Comparison of ENCODE assay signal across 19 cellular contexts in genomic region chr5:14716755-14717752, GRCh38. TPM values are rescaled to one million over a fixed set of nuclear protein-coding genes. Genes with fewer than 3 reads are reported as not detected.
DNase-seq lines count a peak whose midpoint lies in the region; ATAC-seq, FAIRE-seq and TF ChIP-seq lines count a peak whose summit lies in the region.
"Had no signal": no experiment of that assay in that cellular context is flagged by ENCODE, and none has a peak within 500 bp of the region (broad histone marks: within the 10 kb centered on the region; RNA-seq: fewer than 3 reads in every experiment).

No MANE protein-coding gene starts in this region.

- H3K27ac ChIP-seq in breast epithelium (no peak overlapping the region), HepG2 (ENCODE audit: extremely low read length, insufficient read depth, low read length) (no peak overlapping the region), small intestine (ENCODE audit: low read depth in 1 of 2, low read length in 1 of 2) (no peak overlapping the region)
- H3K27ac ChIP-seq: heart left ventricle, testis had no signal

- H3K9me3 Mint-ChIP-seq in MCF 10A (ENCODE audit: unreplicated experiment) = no peaks in the 10 kb centered on the region
- no peaks in the 10 kb centered on the region for H3K9me3 Mint-ChIP-seq in activated CD4-positive, alpha-beta memory T cell treated with anti-CD3 and anti-CD28 coated beads for 36 hours
- H3K9me3 Mint-ChIP-seq in stimulated activated naive CD8-positive, alpha-beta T cell treated with anti-CD3 and anti-CD28 coated beads, Interleukin-15, amount 100 ng/mL, for 72 hours = no peaks in the 10 kb centered on the region

- TF ChIP-seq CTCF in MCF 10A (IDR thresholded peaks at IDR 0.05; ENCODE audit: unreplicated experiment) (no peak), breast epithelium (IDR thresholded peaks at IDR 0.05) (no peak), HepG2 (CRISPR knock-in tag; IDR thresholded peaks at IDR 0.05) (no peak)

- H3K4me1 ChIP-seq in breast epithelium (no peaks in the 10 kb centered on the region), HepG2 (ENCODE audit: insufficient read depth, low read length) (peaks cover 16% of the 10 kb centered on the region; the same call in 1 of the 2 replicates), small intestine (ENCODE audit: control insufficient read depth in 2 of 2, insufficient read depth in 1 of 2, low read depth in 1 of 2, low read length in 1 of 2) (no peaks in the 10 kb centered on the region)
- H3K4me1 ChIP-seq: testis had no signal

- 94% methylated on average over 13 of the region's 13 CpGs for WGBS in HepG2 (ENCODE audit: low lambda C conversion rate)
- 50 to 71% (median 68%) methylated on average over 13 of the region's 13 CpGs for WGBS in small intestine, 3 donors

- POLR2A ChIA-PET in MCF 10A (lab: Yijun Ruan, JAX) = interaction anchor here (1.6 kb wide), 1 partner anchor 31 kb away, joined by 7 read pairs; no protein-coding TSS in a partner anchor
- POLR2A ChIA-PET in activated CD4-positive, alpha-beta memory T cell treated with anti-CD3 and anti-CD28 coated beads for 36 hours (lab: Charles Lee) = interaction anchor here (0.6 kb wide), 1 partner anchor 158 kb away, joined by 4 read pairs; no protein-coding TSS in a partner anchor
- POLR2A ChIA-PET in HepG2 (lab: Yijun Ruan, JAX) = no interaction called here

- no peak for TF ChIP-seq RAD21 in HepG2 (CRISPR knock-in tag; IDR thresholded peaks at IDR 0.05)

- no peak overlapping the region for H3K4me2 ChIP-seq in HepG2 (ENCODE audit: low read depth, low read length)

- TF ChIP-seq EP300 in HepG2 (IDR thresholded peaks at IDR 0.05; ENCODE audit: low read depth in 2 of 2, low read length in 2 of 2) (no peak), HepG2 (CRISPR knock-in tag; IDR thresholded peaks at IDR 0.05; ENCODE audit: borderline replicate concordance) (no peak)

- H4K20me1 ChIP-seq in HepG2 (ENCODE audit: insufficient read depth, low read length) = no peaks in the 10 kb centered on the region

- in situ Hi-C loops in HepG2 (cut with HindIII; ENCODE audit: extremely low pct_ligation_motif_present, low pct_unique_long_range_greater_than_20kb) = no loop called here

- H3K9me3 ChIP-seq in breast epithelium (no peaks in the 10 kb centered on the region), HepG2 (ENCODE audit: low read length) (no peaks in the 10 kb centered on the region), small intestine (ENCODE audit: control insufficient read depth, low read depth) (no peaks in the 10 kb centered on the region)
- H3K9me3 ChIP-seq: heart left ventricle, testis had no signal

- H2AFZ ChIP-seq in HepG2 (ENCODE audit: low read length) = no peak overlapping the region

- H3K27me3 Mint-ChIP-seq in MCF 10A (ENCODE audit: insufficient read depth, unreplicated experiment) = no peaks in the 10 kb centered on the region
- no peaks in the 10 kb centered on the region for H3K27me3 Mint-ChIP-seq in activated CD4-positive, alpha-beta memory T cell treated with anti-CD3 and anti-CD28 coated beads for 36 hours
- no peaks in the 10 kb centered on the region for H3K27me3 Mint-ChIP-seq in stimulated activated naive CD8-positive, alpha-beta T cell treated with anti-CD3 and anti-CD28 coated beads, Interleukin-15, amount 100 ng/mL, for 72 hours

- H3K36me3 ChIP-seq in breast epithelium (peaks cover 3% of the 10 kb centered on the region), HepG2 (replicated peaks in 1 of 2; ENCODE audit: control insufficient read depth in 1 of 2, insufficient read depth in 2 of 2, low read length in 2 of 2) (peaks cover 9 to 53% of the 10 kb centered on the region in 2 experiments), small intestine (ENCODE audit: control insufficient read depth in 2 of 2, insufficient read depth in 2 of 2, low read length in 2 of 2) (peaks cover 3 to 8% of the 10 kb centered on the region in 2 donors)

- no TSS peak for BruUV-seq in MCF 10A (replicated peaks; lab: Mats Ljungman, UMichigan)
- BruUV-seq in HepG2 (replicated peaks; lab: Mats Ljungman, UMichigan) = no TSS peak

- intact Hi-C loops in MCF 10A (cut with micrococcal nuclease) (no loop called here), breast epithelium (cut with DNase I; ENCODE audit: low total_unique reads) (loop anchor here (10.0 kb wide), 1 partner anchor 158 kb away; the partner anchor contains the start of gene ANKH), HepG2 (cut with micrococcal nuclease; ENCODE audit: unreplicated experiment) (no loop called here), left ventricle myocardium superior (cut with micrococcal nuclease) (no loop called here)
- intact Hi-C loops in activated CD4-positive, alpha-beta memory T cell treated with anti-CD3 and anti-CD28 coated beads for 36 hours (cut with micrococcal nuclease) = no loop called here

- FAIRE-seq in HepG2 (lab: Jason Lieb, UNC) (no peak), small intestine (lab: Jason Lieb, UNC) (no peak), H54 (lab: Jason Lieb, UNC) (no peak)
- FAIRE-seq: D721Med had no signal

- H3K79me2 ChIP-seq in HepG2 (ENCODE audit: insufficient read depth, low read length) = no peaks in the 10 kb centered on the region

- CTCF ChIA-PET in MCF 10A (lab: Yijun Ruan, JAX) = interaction anchor here (0.6 to 3.3 kb wide), 3 partner anchors 10 to 1886 kb away, joined by 3 to 14 read pairs (median 3); no protein-coding TSS in a partner anchor
- CTCF ChIA-PET in activated CD4-positive, alpha-beta memory T cell treated with anti-CD3 and anti-CD28 coated beads for 36 hours (lab: Charles Lee) = interaction anchor here (1.3 to 3.4 kb wide), 2 partner anchors 9 to 11 kb away, joined by 3 to 14 read pairs; no protein-coding TSS in a partner anchor
- CTCF ChIA-PET in HepG2 (lab: Yijun Ruan, JAX; ENCODE audit: low intra/inter-chr PET ratio, low total read pairs) = no interaction called here

- H3K4me3 ChIP-seq in breast epithelium = no peak overlapping the region
- H3K4me3 ChIP-seq in HepG2 (replicated peaks in 1 of 3; ENCODE audit: insufficient read depth in 1 of 3, low read depth in 2 of 3, low read length in 3 of 3) = no peak overlapping the region
- no peak overlapping the region for H3K4me3 ChIP-seq in small intestine (ENCODE audit: low read depth in 1 of 2, low read length in 2 of 2)
- H3K4me3 ChIP-seq: heart left ventricle, testis had no signal

- peaks cover 5% of the 10 kb centered on the region for H3K4me1 Mint-ChIP-seq in MCF 10A (ENCODE audit: insufficient read depth, unreplicated experiment)
- H3K4me1 Mint-ChIP-seq in activated CD4-positive, alpha-beta memory T cell treated with anti-CD3 and anti-CD28 coated beads for 36 hours (ENCODE audit: low read depth) = peaks cover 27% of the 10 kb centered on the region
- peaks cover 25% of the 10 kb centered on the region for H3K4me1 Mint-ChIP-seq in stimulated activated naive CD8-positive, alpha-beta T cell treated with anti-CD3 and anti-CD28 coated beads, Interleukin-15, amount 100 ng/mL, for 72 hours

- H3K4me3 Mint-ChIP-seq in MCF 10A (ENCODE audit: unreplicated experiment) = no peak overlapping the region
- H3K4me3 Mint-ChIP-seq in activated CD4-positive, alpha-beta memory T cell treated with anti-CD3 and anti-CD28 coated beads for 36 hours = no peak overlapping the region
- no peak overlapping the region for H3K4me3 Mint-ChIP-seq in stimulated activated naive CD8-positive, alpha-beta T cell treated with anti-CD3 and anti-CD28 coated beads, Interleukin-15, amount 100 ng/mL, for 72 hours

- ATAC-seq in HepG2 (no peak), left ventricle myocardium superior (no peak)
- ATAC-seq in stimulated activated naive CD8-positive, alpha-beta T cell treated with anti-CD3 and anti-CD28 coated beads, Interleukin-15, amount 100 ng/mL, for 72 hours = no peak
- ATAC-seq: heart left ventricle had no signal

- TF ChIP-seq POLR2A in breast epithelium (IDR thresholded peaks at IDR 0.05) (no peak), HepG2 (IDR thresholded peaks at IDR 0.05; ENCODE audit: insufficient read depth in 1 of 2, low read depth in 2 of 2, low read length in 2 of 2) (no peak), H54 (IDR thresholded peaks at IDR 0.05; ENCODE audit: low read depth, low read length) (no peak)

- no peak overlapping the region for H3K9ac ChIP-seq in HepG2 (ENCODE audit: insufficient read depth, low read depth, low read length)

- H3K27ac Mint-ChIP-seq in MCF 10A (ENCODE audit: low read depth, unreplicated experiment) = peak overlapping the region; percentile 47
- peak overlapping the region; percentile 2 for H3K27ac Mint-ChIP-seq in activated CD4-positive, alpha-beta memory T cell treated with anti-CD3 and anti-CD28 coated beads for 36 hours
- peak overlapping the region; percentile 54 to 84 for H3K27ac Mint-ChIP-seq in stimulated activated naive CD8-positive, alpha-beta T cell treated with anti-CD3 and anti-CD28 coated beads, Interleukin-15, amount 100 ng/mL, for 72 hours

- DNase-seq in MCF 10A (ENCODE audit: unreplicated experiment) (no peak), breast epithelium (ENCODE audit: low spot score in 2 of 2) (no peak), HepG2 (ENCODE audit: low spot score) (no peak), left ventricle myocardium superior (no peak), small intestine (no peak), H54 (ENCODE audit: insufficient read length, low spot score) (no peak)
- DNase-seq in activated CD4-positive, alpha-beta memory T cell treated with anti-CD3 and anti-CD28 coated beads for 36 hours = peak; percentile 7
- no peak for DNase-seq in stimulated activated naive CD8-positive, alpha-beta T cell treated with anti-CD3 and anti-CD28 coated beads, Interleukin-15, amount 100 ng/mL, for 72 hours
- DNase-seq: activated CD4-positive, CD25-positive, alpha-beta regulatory T cell treated with anti-CD3 and anti-CD28 coated beads, Interleukin-2, amount 50 U/mL, for 72 hours; central memory CD4-positive, alpha-beta T cell; effector CD4-positive, alpha-beta T cell; heart left ventricle; islet precursor cell; NCI-H2029; NCI-H510A treated with DMSO at 0.1 percent for 48 hours; SHP77 treated with DMSO at 0.1 percent for 48 hours; T-helper 9 cell; testis had no signal

- H3K27me3 ChIP-seq in breast epithelium (no peaks in the 10 kb centered on the region), HepG2 (ENCODE audit: control insufficient read depth in 1 of 2, insufficient read depth in 2 of 2, low read length in 2 of 2) (no peaks in the 10 kb centered on the region), small intestine (ENCODE audit: control insufficient read depth in 2 of 2, insufficient read depth in 2 of 2, low read length in 2 of 2) (no peaks in the 10 kb centered on the region)
- H3K27me3 ChIP-seq: heart left ventricle, testis had no signal

- peaks cover 47% of the 10 kb centered on the region for H3K36me3 Mint-ChIP-seq in MCF 10A (ENCODE audit: insufficient read depth, unreplicated experiment)
- H3K36me3 Mint-ChIP-seq in activated CD4-positive, alpha-beta memory T cell treated with anti-CD3 and anti-CD28 coated beads for 36 hours = peaks cover 45% of the 10 kb centered on the region

RNA-seq across cellular contexts. Expression of gene OTULIN, which starts 52.5 kb away (rescaled TPM):
- total RNA-seq in MCF 10A (2022) = 27.0 and 34.6 TPM in 2 replicates
- 10 to 100 TPM; 31.0 to 63.7 (median 47.2) TPM for total RNA-seq in breast epithelium
- 10 to 100 TPM; 53.3 to 53.6 TPM for total RNA-seq in activated CD4-positive, alpha-beta memory T cell treated with anti-CD3 and anti-CD28 coated beads for 36 hours
- 31.9 and 34.8 TPM in 2 replicates for total RNA-seq in HepG2 (2016; rRNA removed; fragmentation: Illumina TruSeq; extraction: Trizol)
- total RNA-seq in HepG2 (2016; cell fraction: cytosol; rRNA removed; fragmentation: Illumina TruSeq; extraction: Trizol; ENCODE audit: low read depth) = 16.9 and 21.4 TPM in 2 replicates
- 31.8 and 34.4 TPM in 2 replicates for total RNA-seq in HepG2 (2016; cell fraction: insoluble cytoplasmic fraction; rRNA removed; fragmentation: Illumina TruSeq; extraction: Trizol)
- total RNA-seq in HepG2 (2016; cell fraction: membrane; rRNA removed; fragmentation: Illumina TruSeq; extraction: Trizol) = 19.5 and 20.6 TPM in 2 replicates
- 45.8 and 50.5 TPM in 2 replicates for total RNA-seq in HepG2 (2016; cell fraction: nucleus; rRNA removed; fragmentation: Illumina TruSeq; extraction: Trizol)
- polyA plus RNA-seq in HepG2 (2011; rRNA removed) = 7.0 and 8.9 TPM in 2 replicates
- 4.9 and 6.8 TPM in 2 replicates for polyA plus RNA-seq in HepG2 (2011; cell fraction: cytosol; rRNA removed)
- 10.3 and 10.8 TPM in 2 replicates for polyA plus RNA-seq in HepG2 (2011; cell fraction: nucleus; rRNA removed)
- 6.9 and 8.0 TPM in 2 replicates for polyA plus RNA-seq in HepG2 (2012)
- polyA plus RNA-seq in HepG2 (2016; cell fraction: cytosol; fragmentation: Illumina TruSeq; extraction: Trizol; ENCODE audit: low read depth) = 3.0 and 5.2 TPM in 2 replicates
- polyA plus RNA-seq in HepG2 (2016; cell fraction: insoluble cytoplasmic fraction; fragmentation: Illumina TruSeq; extraction: Trizol; ENCODE audit: low read depth) = 21.4 and 24.2 TPM in 2 replicates
- 8.4 and 9.0 TPM in 2 replicates for polyA plus RNA-seq in HepG2 (2016; cell fraction: membrane; fragmentation: Illumina TruSeq; extraction: Trizol; ENCODE audit: low read depth)
- polyA plus RNA-seq in HepG2 (2016; cell fraction: nucleus; fragmentation: Illumina TruSeq; extraction: Trizol; ENCODE audit: insufficient read depth, low read depth) = 20.2 and 24.3 TPM in 2 replicates
- 31.4 and 78.2 TPM in 2 replicates for polyA minus RNA-seq in HepG2 (2011; rRNA and poly(A)+ RNA removed; ENCODE audit: low replicate concordance)
- polyA minus RNA-seq in HepG2 (2011; cell fraction: cytosol; rRNA and poly(A)+ RNA removed) = 8.8 and 9.8 TPM in 2 replicates
- 72.2 and 76.3 TPM in 2 replicates for polyA minus RNA-seq in HepG2 (2011; cell fraction: nucleus; rRNA and poly(A)+ RNA removed)
- 23.5 TPM for total RNA-seq in left ventricle myocardium superior
- 1 to 10 TPM; 3.1 to 8.4 (median 3.2) TPM for polyA plus RNA-seq in small intestine

Comparison
In these comparisons a context has a peak if more than half of its experiments do, and no peak if none do; other contexts are left out.
1. H3K27ac Mint-ChIP-seq: peak in every context shown above with its lines; median percentile 69 in stimulated activated naive CD8-positive, alpha-beta T cell treated with anti-CD3 and anti-CD28 coated beads, Interleukin-15, amount 100 ng/mL, for 72 hours; 47 in MCF 10A; 2 in activated CD4-positive, alpha-beta memory T cell treated with anti-CD3 and anti-CD28 coated beads for 36 hours.